In the genomic region with DNA sequence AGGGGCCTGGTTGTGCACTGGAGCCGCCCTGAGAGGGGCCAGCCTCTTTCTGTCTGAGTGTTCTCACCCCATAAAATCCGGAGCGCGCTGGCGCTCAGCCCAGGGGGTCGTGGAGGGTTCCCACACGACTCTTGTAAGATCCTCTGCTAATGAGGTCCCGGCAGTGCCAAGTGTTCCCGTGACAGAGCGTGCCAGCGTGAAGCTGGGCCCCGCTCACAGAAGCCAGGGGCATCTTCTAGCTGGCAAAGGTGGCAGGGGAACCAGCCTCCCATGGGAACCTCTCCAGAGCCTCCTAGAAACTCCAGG, we compare ENCODE assay signal across 17 cellular contexts.
DNase-seq lines count a peak whose midpoint lies in the region; ATAC-seq and TF ChIP-seq lines count a peak whose summit lies in the region.
"Had no signal": no experiment of that assay in that cellular context is flagged by ENCODE, and none has a peak within 500 bp of the region (broad histone marks: within the 10 kb centered on the region; RNA-seq: fewer than 3 reads in every experiment).

No MANE protein-coding gene starts in this region.

- peak overlapping the region; percentile 67 for H3K18ac ChIP-seq in neuronal stem cell (ENCODE audit: low read length)

- peaks cover 18% of the 10 kb centered on the region; the same call in 1 of the 2 replicates for H3K36me3 ChIP-seq in BLaER1
- H3K36me3 ChIP-seq in HCT116 (ENCODE audit: control insufficient read depth in 1 of 2, insufficient read depth in 2 of 2, low read length in 2 of 2): no peaks in the 10 kb centered on the region
- no peaks in the 10 kb centered on the region for H3K36me3 ChIP-seq in neuronal stem cell (replicated peaks in 1 of 2; ENCODE audit: control insufficient read depth in 2 of 2, insufficient read depth in 2 of 2, low read length in 2 of 2)
- H3K36me3 ChIP-seq: spleen had no signal

- no peak for ATAC-seq in HCT116
- no peak for ATAC-seq in GM21619 (IDR thresholded peaks at IDR 0.05; ENCODE audit: unreplicated experiment)
- ATAC-seq in HG02870 (IDR thresholded peaks at IDR 0.05; ENCODE audit: unreplicated experiment): no peak
- ATAC-seq in HG03432 (IDR thresholded peaks at IDR 0.05; ENCODE audit: unreplicated experiment): no peak
- ATAC-seq: esophagus mucosa, T-cell had no signal

- BruUV-seq in HCT116 (replicated peaks; lab: Mats Ljungman, UMichigan): no TSS peak

- peak overlapping the region; percentile 46 for H2BK5ac ChIP-seq in neuronal stem cell (ENCODE audit: low read length)

- no peaks in the 10 kb centered on the region for H4K20me1 ChIP-seq in BLaER1
- no peaks in the 10 kb centered on the region for H4K20me1 ChIP-seq in HCT116 (ENCODE audit: insufficient read depth)

- peak overlapping the region; percentile 11 for H2BK12ac ChIP-seq in neuronal stem cell (ENCODE audit: low read length)

- no peak overlapping the region for H3K14ac ChIP-seq in neuronal stem cell (ENCODE audit: low read length)

- H3K9ac ChIP-seq in BLaER1: no peak overlapping the region; the same call in 1 of the 2 replicates
- no peak overlapping the region for H3K9ac ChIP-seq in HCT116 (ENCODE audit: low read length)
- H3K9ac ChIP-seq in neuronal stem cell (ENCODE audit: low read depth, low read length, poor library complexity): no peak overlapping the region

- H2BK120ac ChIP-seq in neuronal stem cell (ENCODE audit: low read depth, low read length): no peak overlapping the region

- no peaks in the 10 kb centered on the region for H3K79me2 ChIP-seq in HCT116 (ENCODE audit: insufficient read depth, low read length)

- H4K8ac ChIP-seq in neuronal stem cell (ENCODE audit: low read depth, low read length): no peak overlapping the region

- H3K4me3 ChIP-seq in BLaER1 (no peak overlapping the region), HCT116 (replicated peaks in 1 of 2; ENCODE audit: low read depth in 1 of 2, low read length in 2 of 2) (no peak overlapping the region), neuronal stem cell (ENCODE audit: low read length in 2 of 2) (no peak overlapping the region)
- H3K4me3 ChIP-seq: spleen had no signal

- H3K27me3 ChIP-seq in BLaER1 (no peaks in the 10 kb centered on the region), HCT116 (ENCODE audit: insufficient read depth, low read length) (no peaks in the 10 kb centered on the region), neuronal stem cell (ENCODE audit: control insufficient read depth in 3 of 3, insufficient read depth in 3 of 3, low read depth in 1 of 3, low read length in 3 of 3) (peaks cover 0 to 19% (median 6%) of the 10 kb centered on the region in 3 experiments)

- RAD21 ChIA-PET in HCT116 (lab: Charles Lee; ENCODE audit: low non-redundant PET in 1 of 2, low total read pairs in 2 of 2, uncharacterized antibody in 2 of 2, unreplicated experiment in 2 of 2): no interaction called here

- CTCF ChIA-PET in HCT116 (lab: Charles Lee): interaction anchor here (2.4 kb wide), 1 partner anchor 31 kb away, joined by 7 read pairs; no protein-coding TSS in a partner anchor

- no peak overlapping the region for H3K23ac ChIP-seq in neuronal stem cell (ENCODE audit: low read depth, low read length, poor library complexity)

- peak overlapping the region; percentile 85 for H2AK5ac ChIP-seq in neuronal stem cell (ENCODE audit: low read depth, low read length)

- intact Hi-C loops in HCT116 (cut with micrococcal nuclease): no loop called here

- no peaks in the 10 kb centered on the region for H3K9me3 ChIP-seq in BLaER1
- H3K9me3 ChIP-seq in HCT116 (ENCODE audit: control insufficient read depth in 1 of 2, insufficient read depth in 1 of 2, low read depth in 1 of 2, low read length in 2 of 2): no peaks in the 10 kb centered on the region
- H3K9me3 ChIP-seq in neuronal stem cell (replicated peaks in 1 of 2; ENCODE audit: control insufficient read depth in 2 of 2, insufficient read depth in 1 of 2, low read depth in 1 of 2, low read length in 2 of 2): peaks cover 0 to 8% of the 10 kb centered on the region in 2 donors
- H3K9me3 ChIP-seq: spleen had no signal

- no peak overlapping the region for H2BK15ac ChIP-seq in neuronal stem cell (ENCODE audit: low read length)

- POLR2A ChIA-PET in HCT116 (lab: Charles Lee): no interaction called here

- no peak for DNase-seq in HCT116 (ENCODE audit: low read depth, low spot score)
- DNase-seq in neuronal stem cell (ENCODE audit: low spot score): no peak
- DNase-seq: activated CD4-positive, alpha-beta T cell treated with anti-CD3 and anti-CD28 coated beads, Interleukin-2, amount 50 U/mL, for 1 hour; cerebellar nuclear complex; effector CD4-positive, alpha-beta T cell; midbrain; NCI-H1436; NCI-H2227 treated with DMSO at 0.1 percent for 48 hours; Right ventricle myocardium superior; spleen; T-cell had no signal

- no peak for TF ChIP-seq RAD21 in HCT116 (IDR thresholded peaks at IDR 0.05; ENCODE audit: low read depth)

- no peak overlapping the region for H4K91ac ChIP-seq in neuronal stem cell (ENCODE audit: low read depth, low read length, poor library complexity)

- H3K9me2 ChIP-seq in HCT116 (ENCODE audit: insufficient read depth): no peaks in the 10 kb centered on the region

- H3K27ac ChIP-seq in BLaER1: peak overlapping the region; percentile 44
- no peak overlapping the region; the same call in 1 of the 2 replicates for H3K27ac ChIP-seq in HCT116 (ENCODE audit: low read depth, low read length)
- peak overlapping the region; percentile 82 for H3K27ac ChIP-seq in VCaP
- H3K27ac ChIP-seq in neuronal stem cell (replicated peaks; ENCODE audit: low read length): no peak overlapping the region
- H3K27ac ChIP-seq: spleen had no signal

- H3K79me1 ChIP-seq in neuronal stem cell (ENCODE audit: low read depth, low read length): peaks cover 4% of the 10 kb centered on the region

- no peak for TF ChIP-seq POLR2A in HCT116 (IDR thresholded peaks at IDR 0.05; ENCODE audit: borderline replicate concordance, extremely low read depth, insufficient read depth, insufficient read length)

- H2AFZ ChIP-seq in HCT116 (ENCODE audit: low read depth, low read length, poor library complexity, severe bottlenecking) (no peak overlapping the region), neuronal stem cell (ENCODE audit: low read length) (no peak overlapping the region)

- no peak overlapping the region for H3K4ac ChIP-seq in neuronal stem cell (ENCODE audit: low read length)

- H3K4me1 ChIP-seq in BLaER1 (peaks cover 64% of the 10 kb centered on the region), HCT116 (ENCODE audit: control insufficient read depth in 1 of 2, insufficient read depth in 2 of 2, low read length in 2 of 2) (peaks cover 39 to 42% of the 10 kb centered on the region in 2 experiments), neuronal stem cell (ENCODE audit: control insufficient read depth in 2 of 2, insufficient read depth in 1 of 2, low read depth in 1 of 2, low read length in 2 of 2) (peaks cover 16 to 49% of the 10 kb centered on the region in 2 donors)

- no CpG with 5 or more reads among the region's 12 CpGs for WGBS in neuronal stem cell (ENCODE audit: extremely low coverage in 2 of 2, insufficient read length in 2 of 2, insufficient replicate concordance in 1 of 2), 2 donors

- no peak for TF ChIP-seq CTCF in HCT116 (IDR thresholded peaks at IDR 0.05 in 2 of 3, conservative IDR thresholded peaks at IDR 0.05 in 1 of 3; ENCODE audit: borderline replicate concordance in 1 of 3, insufficient read depth in 1 of 3, low read depth in 2 of 3, low read length in 2 of 3)
- no peak for TF ChIP-seq CTCF in VCaP (conservative IDR thresholded peaks at IDR 0.05)

- H3K4me2 ChIP-seq in BLaER1 (peak overlapping the region; percentile 30), HCT116 (ENCODE audit: low read length) (peak overlapping the region; percentile 54), neuronal stem cell (ENCODE audit: insufficient read depth, low read length, poor library complexity, severe bottlenecking) (no peak overlapping the region)

TF ChIP-seq in HCT116, 20 proteins besides CTCF, POLR2A, EP300 and RAD21 (continues in another document):
- TF ChIP-seq EZH2 (IDR thresholded peaks at IDR 0.05) (no peak), ZNF274 (IDR thresholded peaks at IDR 0.05; ENCODE audit: low read depth, low read length) (no peak), FOSL1 (IDR thresholded peaks at IDR 0.05; ENCODE audit: low read depth) (no peak)
- TF ChIP-seq, protein P1, sequence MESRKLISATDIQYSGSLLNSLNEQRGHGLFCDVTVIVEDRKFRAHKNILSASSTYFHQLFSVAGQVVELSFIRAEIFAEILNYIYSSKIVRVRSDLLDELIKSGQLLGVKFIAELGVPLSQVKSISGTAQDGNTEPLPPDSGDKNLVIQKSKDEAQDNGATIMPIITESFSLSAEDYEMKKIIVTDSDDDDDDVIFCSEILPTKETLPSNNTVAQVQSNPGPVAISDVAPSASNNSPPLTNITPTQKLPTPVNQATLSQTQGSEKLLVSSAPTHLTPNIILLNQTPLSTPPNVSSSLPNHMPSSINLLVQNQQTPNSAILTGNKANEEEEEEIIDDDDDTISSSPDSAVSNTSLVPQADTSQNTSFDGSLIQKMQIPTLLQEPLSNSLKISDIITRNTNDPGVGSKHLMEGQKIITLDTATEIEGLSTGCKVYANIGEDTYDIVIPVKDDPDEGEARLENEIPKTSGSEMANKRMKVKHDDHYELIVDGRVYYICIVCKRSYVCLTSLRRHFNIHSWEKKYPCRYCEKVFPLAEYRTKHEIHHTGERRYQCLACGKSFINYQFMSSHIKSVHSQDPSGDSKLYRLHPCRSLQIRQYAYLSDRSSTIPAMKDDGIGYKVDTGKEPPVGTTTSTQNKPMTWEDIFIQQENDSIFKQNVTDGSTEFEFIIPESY (IDR thresholded peaks at IDR 0.05; ENCODE audit: extremely low read depth, insufficient replicate concordance, low read length): no peak

Comparison
In these comparisons a context has a peak if more than half of its experiments do, and no peak if none do; other contexts are left out.
1. H3K27ac ChIP-seq: peak in BLaER1 (single experiment) and VCaP (single experiment); none in HCT116 (single experiment) and neuronal stem cell (single experiment).